Comparison of ENCODE assay signal across 1 cellular context in the genomic region with DNA sequence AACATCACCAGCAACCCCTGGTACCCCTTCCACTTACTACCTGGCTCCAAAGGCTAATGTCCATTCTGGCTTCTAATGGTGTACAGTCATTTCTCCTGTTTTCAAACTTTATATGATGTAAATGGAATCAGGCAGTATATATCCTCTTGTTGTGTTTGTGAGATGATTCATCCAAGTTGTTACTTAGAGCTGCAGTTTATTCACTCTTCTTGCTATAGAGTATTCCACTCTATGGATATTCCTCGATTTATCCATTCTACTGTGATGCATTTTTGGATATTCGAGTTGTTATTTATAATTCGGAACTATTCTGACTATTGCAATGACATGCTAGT.
TF ChIP-seq lines count a peak whose summit lies in the region.

No MANE protein-coding gene starts in this region.

TF ChIP-seq in IMR-90, 13 proteins besides CTCF, POLR2A, EP300 and RAD21 (continued from another document):
- TF ChIP-seq ELK1 (IDR thresholded peaks at IDR 0.05; ENCODE audit: borderline replicate concordance, low read depth, low read length): no peak
- no peak for TF ChIP-seq RFX5 (IDR thresholded peaks at IDR 0.05; ENCODE audit: low read depth, low read length)
- no peak for TF ChIP-seq SMC3 (IDR thresholded peaks at IDR 0.05; ENCODE audit: low read depth, low read length)
- no peak for TF ChIP-seq NFE2L2 (IDR thresholded peaks at IDR 0.05; ENCODE audit: low read depth, low read length)
- TF ChIP-seq CHD1 (IDR thresholded peaks at IDR 0.05; ENCODE audit: low read depth, low read length): no peak
- TF ChIP-seq MAZ (IDR thresholded peaks at IDR 0.05; ENCODE audit: borderline replicate concordance, low read depth, low read length): no peak
- TF ChIP-seq USF2 (IDR thresholded peaks at IDR 0.05; ENCODE audit: low read depth, low read length): no peak
